12 cellular contexts compared by ENCODE assay signal in the genomic region with DNA sequence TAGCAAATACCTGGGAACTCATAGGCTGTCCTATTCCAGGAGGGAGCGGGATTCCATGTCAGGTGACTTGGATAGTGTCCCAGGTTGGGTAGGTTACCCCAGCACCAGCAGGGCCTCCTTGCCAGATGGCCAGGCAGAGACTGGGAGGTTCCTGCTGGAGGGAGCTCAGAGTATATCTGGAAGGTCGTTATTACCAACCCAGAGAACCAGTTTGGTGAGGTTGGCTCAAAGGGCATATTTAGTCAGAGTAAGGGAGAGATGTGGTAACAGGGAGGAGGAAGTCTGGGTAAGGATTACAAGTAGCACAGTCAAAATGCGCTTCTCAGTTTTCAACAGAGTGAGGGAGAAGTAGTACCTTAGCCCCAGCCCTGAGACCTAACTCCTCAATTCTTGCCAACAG. TPM values are rescaled to one million over a fixed set of nuclear protein-coding genes. Genes with fewer than 3 reads are reported as not detected.
DNase-seq lines count a peak whose midpoint lies in the region; ATAC-seq and TF ChIP-seq lines count a peak whose summit lies in the region.
"Had no signal": no experiment of that assay in that cellular context is flagged by ENCODE, and none has a peak within 500 bp of the region (broad histone marks: within the 10 kb centered on the region; RNA-seq: fewer than 3 reads in every experiment).

No MANE protein-coding gene starts in this region.

- H3K4me3 ChIP-seq in hepatocyte (no peak overlapping the region), tibial nerve (no peak overlapping the region)
- H3K4me3 ChIP-seq: A549 had no signal

- H3K27me3 Mint-ChIP-seq in stimulated activated memory B cell treated with anti-CD40 and anti-IgM and Interleukin-4, amounts not matched to agents 10 μg/mL and 1 μg/mL and 100 μg/mL, for 72 hours: peaks cover 5% of the 10 kb centered on the region
- H3K27me3 Mint-ChIP-seq: activated CD4-positive, alpha-beta T cell treated with anti-CD3 and anti-CD28 coated beads, Interleukin-2, amount 10 ng/mL, durations not matched to agents 24 days and 14 days had no signal

- H3K36me3 ChIP-seq in hepatocyte (replicated peaks; ENCODE audit: insufficient read depth, low read depth) (no peaks in the 10 kb centered on the region), tibial nerve (no peaks in the 10 kb centered on the region)

- WGBS in hepatocyte (ENCODE audit: low lambda C conversion rate, missing lambda C conversion rate): 46% methylated on average over 3 of the region's 3 CpGs
- 75 to 78% methylated on average over 3 of the region's 3 CpGs for WGBS in tibial nerve, 2 donors

- no peaks in the 10 kb centered on the region for H3K79me2 ChIP-seq in hepatocyte

- no peaks in the 10 kb centered on the region for H4K20me1 ChIP-seq in hepatocyte (ENCODE audit: insufficient read depth, poor library complexity, severe bottlenecking)

- H3K27ac ChIP-seq in hepatocyte (peak overlapping the region; percentile 76), tibial nerve (no peak overlapping the region)
- H3K27ac ChIP-seq: A549 had no signal

- H2AFZ ChIP-seq in hepatocyte: no peak overlapping the region

- peaks cover 3% of the 10 kb centered on the region for H3K9me3 Mint-ChIP-seq in stimulated activated memory B cell treated with anti-CD40 and anti-IgM and Interleukin-4, amounts not matched to agents 10 μg/mL and 1 μg/mL and 100 μg/mL, for 72 hours
- H3K9me3 Mint-ChIP-seq: activated CD4-positive, alpha-beta T cell treated with anti-CD3 and anti-CD28 coated beads, Interleukin-2, amount 10 ng/mL, durations not matched to agents 24 days and 14 days; activated naive CD4-positive, alpha-beta T cell treated with anti-CD3 and anti-CD28 coated beads, Interleukin-2, amount 50 U/mL, for 72 hours had no signal

- no peaks in the 10 kb centered on the region for H3K9me3 ChIP-seq in hepatocyte (ENCODE audit: low read depth)
- no peaks in the 10 kb centered on the region for H3K9me3 ChIP-seq in tibial nerve
- H3K9me3 ChIP-seq: A549 had no signal

- no peaks in the 10 kb centered on the region for H3K9me2 ChIP-seq in hepatocyte (replicated peaks; ENCODE audit: insufficient read depth)

- no peak for TF ChIP-seq CTCF in hepatocyte (IDR thresholded peaks at IDR 0.05; ENCODE audit: poor library complexity)
- no peak for TF ChIP-seq CTCF in tibial nerve (IDR thresholded peaks at IDR 0.05)

- peak overlapping the region; percentile 1 for H3K4me2 ChIP-seq in hepatocyte
- H3K4me2 ChIP-seq: A549 had no signal

- DNase-seq in NCI-H2081 (lab: John Stamatoyannopoulos, UW) (peak; percentile 13 to 43), NCI-H2081 treated with DMSO at 0.1 percent for 48 hours (lab: John Stamatoyannopoulos, UW) (no peak), NCI-H69 (lab: John Stamatoyannopoulos, UW) (peak; percentile 78), hepatocyte (ENCODE audit: low spot score) (peak; percentile 69), tibial nerve (ENCODE audit: low spot score in 2 of 2) (no peak), SK-N-DZ (ENCODE audit: low spot score) (no peak)
- DNase-seq in stimulated activated CD4-positive, alpha-beta T cell treated with anti-CD3 and anti-CD28 coated beads, Interleukin-2, amount 100 ng/mL, for 48 hours: no peak
- DNase-seq: activated CD4-positive, alpha-beta T cell treated with anti-CD3 and anti-CD28 coated beads, Interleukin-2, amount 10 ng/mL, durations not matched to agents 24 days and 14 days; IMR-90 had no signal

- TF ChIP-seq EP300 in tibial nerve (IDR thresholded peaks at IDR 0.05): no peak

- TF ChIP-seq POLR2A in tibial nerve (IDR thresholded peaks at IDR 0.05): no peak

- no peaks in the 10 kb centered on the region for H3K4me1 Mint-ChIP-seq in stimulated activated memory B cell treated with anti-CD40 and anti-IgM and Interleukin-4, amounts not matched to agents 10 μg/mL and 1 μg/mL and 100 μg/mL, for 72 hours
- H3K4me1 Mint-ChIP-seq: activated CD4-positive, alpha-beta T cell treated with anti-CD3 and anti-CD28 coated beads, Interleukin-2, amount 10 ng/mL, durations not matched to agents 24 days and 14 days had no signal

- ATAC-seq in stimulated activated memory B cell treated with anti-CD40 and anti-IgM and Interleukin-4, amounts not matched to agents 10 μg/mL and 1 μg/mL and 100 μg/mL, for 72 hours: peak; percentile 46
- ATAC-seq: A549; activated naive CD4-positive, alpha-beta T cell treated with anti-CD3 and anti-CD28 coated beads, Interleukin-2, amount 50 U/mL, for 72 hours had no signal

- H3K4me1 ChIP-seq in hepatocyte (ENCODE audit: insufficient read depth) (peaks cover 22% of the 10 kb centered on the region), tibial nerve (peaks cover 0 to 8% (median 4%) of the 10 kb centered on the region in 4 donors)
- H3K4me1 ChIP-seq: A549 had no signal

- H3K4me3 Mint-ChIP-seq in stimulated activated memory B cell treated with anti-CD40 and anti-IgM and Interleukin-4, amounts not matched to agents 10 μg/mL and 1 μg/mL and 100 μg/mL, for 72 hours: no peak overlapping the region
- H3K4me3 Mint-ChIP-seq: activated CD4-positive, alpha-beta T cell treated with anti-CD3 and anti-CD28 coated beads, Interleukin-2, amount 10 ng/mL, durations not matched to agents 24 days and 14 days had no signal

- no peaks in the 10 kb centered on the region for H3K36me3 Mint-ChIP-seq in stimulated activated memory B cell treated with anti-CD40 and anti-IgM and Interleukin-4, amounts not matched to agents 10 μg/mL and 1 μg/mL and 100 μg/mL, for 72 hours
- H3K36me3 Mint-ChIP-seq: activated naive CD4-positive, alpha-beta T cell treated with anti-CD3 and anti-CD28 coated beads, Interleukin-2, amount 50 U/mL, for 72 hours had no signal

- H3K27me3 ChIP-seq in hepatocyte (no peaks in the 10 kb centered on the region), tibial nerve (no peaks in the 10 kb centered on the region)

- H3K27ac Mint-ChIP-seq in stimulated activated memory B cell treated with anti-CD40 and anti-IgM and Interleukin-4, amounts not matched to agents 10 μg/mL and 1 μg/mL and 100 μg/mL, for 72 hours: no peak overlapping the region
- H3K27ac Mint-ChIP-seq: activated CD4-positive, alpha-beta T cell treated with anti-CD3 and anti-CD28 coated beads, Interleukin-2, amount 10 ng/mL, durations not matched to agents 24 days and 14 days; activated naive CD4-positive, alpha-beta T cell treated with anti-CD3 and anti-CD28 coated beads, Interleukin-2, amount 50 U/mL, for 72 hours had no signal

RNA-seq across cellular contexts. Expression of gene LNX1, which starts 53.3 kb away (rescaled TPM):
- 16.7 and 20.8 TPM in 2 replicates for total RNA-seq in hepatocyte
- polyA plus RNA-seq in hepatocyte: 7.3 and 8.4 TPM in 2 replicates
- 10 to 100 TPM in 1 of 4 donors, 1 to 10 TPM in 3; 4.8 to 12.6 (median 6.6) TPM for total RNA-seq in tibial nerve
- not detected in 2 replicates for polyA plus RNA-seq in SK-N-DZ (2014; cell fraction: cytosol; rRNA removed)
- 0.05 and 0.13 TPM in 2 replicates for polyA plus RNA-seq in SK-N-DZ (2014; cell fraction: nucleus; rRNA removed)
- total RNA-seq: activated CD4-positive, alpha-beta T cell treated with anti-CD3 and anti-CD28 coated beads, Interleukin-2, amount 10 ng/mL, durations not matched to agents 24 days and 14 days; activated naive CD4-positive, alpha-beta T cell treated with anti-CD3 and anti-CD28 coated beads, Interleukin-2, amount 50 U/mL, for 72 hours had no signal

Comparison
In these comparisons a context has a peak if more than half of its experiments do, and no peak if none do; other contexts are left out.
1. DNase-seq: peak in NCI-H2081 (2 of 2), NCI-H69 (single experiment) and hepatocyte (single experiment); none in NCI-H2081 treated with DMSO at 0.1 percent for 48 hours (single experiment), tibial nerve (0 of 2), stimulated activated CD4-positive, alpha-beta T cell treated with anti-CD3 and anti-CD28 coated beads, Interleukin-2, amount 100 ng/mL, for 48 hours (0 of 2) and SK-N-DZ (single experiment).